In genomic region chr19:53196777-53197396, GRCh38 we compare ENCODE assay signal across 1 cellular context.
TF ChIP-seq lines count a peak whose summit lies in the region.

No MANE protein-coding gene starts in this region.

TF ChIP-seq in GM12878, 131 proteins besides CTCF, POLR2A, EP300 and RAD21:
- peak; percentile 35; the same call in 1 of the 2 replicates for TF ChIP-seq GABPA (IDR thresholded peaks at IDR 0.05; ENCODE audit: low read depth)
- TF ChIP-seq ATF3 (IDR thresholded peaks at IDR 0.05; ENCODE audit: borderline replicate concordance, extremely low read depth, low read depth, low read length) = no peak
- no peak for TF ChIP-seq IKZF1 (conservative IDR thresholded peaks at IDR 0.05)
- no peak for TF ChIP-seq NFXL1 (IDR thresholded peaks at IDR 0.05; ENCODE audit: borderline replicate concordance)
- 0 out of 2 replicates have a peak, but pooled peaks have one; percentile 20 for TF ChIP-seq NBN (IDR thresholded peaks at IDR 0.05)
- no peak for TF ChIP-seq NFIC (IDR thresholded peaks at IDR 0.05; ENCODE audit: low read depth, low read length)
- TF ChIP-seq PBX3 (IDR thresholded peaks at IDR 0.05; ENCODE audit: insufficient replicate concordance, low read depth, low read length) = no peak
- 0 out of 2 replicates have a peak, but pooled peaks have one; percentile 11 for TF ChIP-seq PAX5 (IDR thresholded peaks at IDR 0.05; ENCODE audit: borderline replicate concordance, low read depth, low read length)
- no peak for TF ChIP-seq SP1 (IDR thresholded peaks at IDR 0.05; ENCODE audit: low read depth, low read length)
- no peak for TF ChIP-seq STAT1 (conservative IDR thresholded peaks at IDR 0.05)
- 0 out of 2 replicates have a peak, but pooled peaks have one; percentile 7 for TF ChIP-seq RUNX3 (IDR thresholded peaks at IDR 0.05; ENCODE audit: low read length)
- TF ChIP-seq WRNIP1 (IDR thresholded peaks at IDR 0.05; ENCODE audit: borderline replicate concordance, low read depth, low read length) = no peak
- TF ChIP-seq RB1 (IDR thresholded peaks at IDR 0.05; ENCODE audit: borderline replicate concordance) = no peak
- TF ChIP-seq E2F8 (IDR thresholded peaks at IDR 0.05; ENCODE audit: low read depth, partially characterized antibody) = no peak
- no peak for TF ChIP-seq PRDM15 (CRISPR knock-in tag; IDR thresholded peaks at IDR 0.05)
- TF ChIP-seq SIN3A (IDR thresholded peaks at IDR 0.05; ENCODE audit: low read depth, low read length) = no peak
- TF ChIP-seq POLR2AphosphoS5 (IDR thresholded peaks at IDR 0.05; ENCODE audit: low read length) = peak; percentile 80
- TF ChIP-seq ESRRA (IDR thresholded peaks at IDR 0.05; ENCODE audit: low read length) = no peak
- no peak for TF ChIP-seq CHD2 (IDR thresholded peaks at IDR 0.05; ENCODE audit: borderline replicate concordance, low read depth, low read length)
- no peak for TF ChIP-seq NFYA (IDR thresholded peaks at IDR 0.05; ENCODE audit: borderline replicate concordance, low read depth, low read length)
- no peak for TF ChIP-seq SREBF1 (IDR thresholded peaks at IDR 0.05; ENCODE audit: low read length)
- 0 out of 2 replicates have a peak, but pooled peaks have one; percentile 34 for TF ChIP-seq SMAD5 (IDR thresholded peaks at IDR 0.05; ENCODE audit: low read depth)
- peak; percentile 27 for TF ChIP-seq KLF5 (IDR thresholded peaks at IDR 0.05; ENCODE audit: partially characterized antibody)
- TF ChIP-seq NRF1 (conservative IDR thresholded peaks at IDR 0.05; ENCODE audit: low read depth, low read length) = no peak
- no peak for TF ChIP-seq ATF2 (IDR thresholded peaks at IDR 0.05; ENCODE audit: low read length)
- TF ChIP-seq RAD51 (IDR thresholded peaks at IDR 0.05) = no peak
- no peak for TF ChIP-seq IKZF2 (IDR thresholded peaks at IDR 0.05)
- TF ChIP-seq NR2C1 (IDR thresholded peaks at IDR 0.05) = peak; percentile 27; the same call in 1 of the 2 replicates
- TF ChIP-seq CEBPB (IDR thresholded peaks at IDR 0.05; ENCODE audit: borderline replicate concordance in 1 of 2, low read depth in 2 of 2, low read length in 2 of 2) = no peak
- no peak for TF ChIP-seq FOS (IDR thresholded peaks at IDR 0.05; ENCODE audit: borderline replicate concordance, extremely low read depth, insufficient read length)
- TF ChIP-seq MTA2 (IDR thresholded peaks at IDR 0.05; ENCODE audit: low read depth) = no peak
- TF ChIP-seq FOXK2 (IDR thresholded peaks at IDR 0.05) = no peak
- peak; percentile 36; the same call in 1 of the 2 replicates for TF ChIP-seq POLR2AphosphoS2 (IDR thresholded peaks at IDR 0.05; ENCODE audit: low read depth, low read length)
- TF ChIP-seq CBX5 (IDR thresholded peaks at IDR 0.05; ENCODE audit: low read depth) = 0 out of 2 replicates have a peak, but pooled peaks have one; percentile 60
- no peak for TF ChIP-seq EZH2 (IDR thresholded peaks at IDR 0.05; ENCODE audit: borderline replicate concordance, control insufficient read depth, low read depth, low read length)
- peak; percentile 43; the same call in 1 of the 2 replicates for TF ChIP-seq MLLT1 (IDR thresholded peaks at IDR 0.05)
- TF ChIP-seq ZBTB40 (IDR thresholded peaks at IDR 0.05; ENCODE audit: borderline replicate concordance) = no peak
- TF ChIP-seq PML (IDR thresholded peaks at IDR 0.05; ENCODE audit: low read length) = no peak
- 0 out of 3 replicates have a peak, but pooled peaks of 1 of the 2 experiments have one; percentile 38 for TF ChIP-seq EGR1 (IDR thresholded peaks at IDR 0.05; ENCODE audit: borderline replicate concordance in 1 of 2, low read depth in 2 of 2, low read length in 2 of 2)
